ENCODE assay signal across 9 cellular contexts in genomic region chr16:70437582-70438324, GRCh38. TPM values are rescaled to one million over a fixed set of nuclear protein-coding genes. Genes with fewer than 3 reads are reported as not detected.
DNase-seq lines count a peak whose midpoint lies in the region; ATAC-seq, FAIRE-seq and TF ChIP-seq lines count a peak whose summit lies in the region.
"Had no signal": no experiment of that assay in that cellular context is flagged by ENCODE, and none has a peak within 500 bp of the region (broad histone marks: within the 10 kb centered on the region; RNA-seq: fewer than 3 reads in every experiment).

No MANE protein-coding gene starts in this region.

- TF ChIP-seq EP300 in HepG2 (IDR thresholded peaks at IDR 0.05; ENCODE audit: low read depth in 2 of 2, low read length in 2 of 2) (no peak), HepG2 (CRISPR knock-in tag; IDR thresholded peaks at IDR 0.05; ENCODE audit: borderline replicate concordance) (no peak)

- peak overlapping the region; percentile 89 for H3K27ac ChIP-seq in Karpas-422 (ENCODE audit: low read length)
- peak overlapping the region; percentile 36 for H3K27ac ChIP-seq in HepG2 (ENCODE audit: extremely low read length, insufficient read depth, low read length)

- peaks cover 52% of the 10 kb centered on the region for H3K4me1 ChIP-seq in Karpas-422 (ENCODE audit: low read length)
- peaks cover 78% of the 10 kb centered on the region for H3K4me1 ChIP-seq in HepG2 (ENCODE audit: insufficient read depth, low read length)

- DNase-seq in EH (ENCODE audit: low read depth), result peak; percentile 72
- DNase-seq in Karpas-422, result peak; percentile 69
- peak; percentile 32 for DNase-seq in astrocyte of the cerebellum (ENCODE audit: low read depth)
- no peak for DNase-seq in HepG2 (ENCODE audit: low spot score)
- DNase-seq in superior temporal gyrus (ENCODE audit: extremely low spot score), result peak; percentile 12

- BruUV-seq in HepG2 (replicated peaks; lab: Mats Ljungman, UMichigan), result no TSS peak

- H3K4me2 ChIP-seq in Karpas-422 (ENCODE audit: low read depth, low read length, poor library complexity, severe bottlenecking) (peak overlapping the region; percentile 87), HepG2 (ENCODE audit: low read depth, low read length) (peak overlapping the region; percentile 97)

- H2AFZ ChIP-seq in Karpas-422 (ENCODE audit: low read length), result no peak overlapping the region
- no peak overlapping the region for H2AFZ ChIP-seq in HepG2 (ENCODE audit: low read length)

- 13% methylated on average over 15 of the region's 15 CpGs for WGBS in HepG2 (ENCODE audit: low lambda C conversion rate)

- CTCF ChIA-PET in HepG2 (lab: Yijun Ruan, JAX; ENCODE audit: low intra/inter-chr PET ratio, low total read pairs), result no interaction called here

- peak; percentile 26 for FAIRE-seq in HepG2 (lab: Jason Lieb, UNC)
- FAIRE-seq: TTC549 had no signal

- intact Hi-C loops in HepG2 (cut with micrococcal nuclease; ENCODE audit: unreplicated experiment), result loop anchor here (1.0 to 5.0 kb wide), 3 partner anchors 9 to 57 kb away; no protein-coding TSS in a partner anchor

- H4K20me1 ChIP-seq in Karpas-422 (ENCODE audit: insufficient read depth, low read depth, low read length), result peaks cover 4% of the 10 kb centered on the region; the same call in 1 of the 2 replicates
- no peaks in the 10 kb centered on the region for H4K20me1 ChIP-seq in HepG2 (ENCODE audit: insufficient read depth, low read length)

- H3K79me2 ChIP-seq in Karpas-422 (ENCODE audit: low read length), result peaks cover 50% of the 10 kb centered on the region
- H3K79me2 ChIP-seq in HepG2 (ENCODE audit: insufficient read depth, low read length), result peaks cover 48% of the 10 kb centered on the region

- TF ChIP-seq CTCF in astrocyte of the cerebellum (IDR thresholded peaks at IDR 0.05; ENCODE audit: low read depth, low read length, missing control alignments) (no peak), HepG2 (CRISPR knock-in tag; IDR thresholded peaks at IDR 0.05) (no peak)

- H3K36me3 ChIP-seq in Karpas-422 (ENCODE audit: insufficient read depth, low read length) (no peaks in the 10 kb centered on the region), HepG2 (replicated peaks in 1 of 2; ENCODE audit: control insufficient read depth in 1 of 2, insufficient read depth in 2 of 2, low read length in 2 of 2) (peaks cover 7 to 9% of the 10 kb centered on the region in 2 experiments)

- H3K4me3 ChIP-seq in Karpas-422 (ENCODE audit: low read length), result peak overlapping the region; percentile 96
- peak overlapping the region; percentile 85 for H3K4me3 ChIP-seq in astrocyte of the cerebellum (ENCODE audit: low read depth, low read length)
- H3K4me3 ChIP-seq in HepG2 (replicated peaks in 1 of 3; ENCODE audit: insufficient read depth in 1 of 3, low read depth in 2 of 3, low read length in 3 of 3), result peak overlapping the region; percentile 82 to 92 (median 89)

- peak; percentile 8 for ATAC-seq in HepG2
- no peak for ATAC-seq in GM18498 (IDR thresholded peaks at IDR 0.05; ENCODE audit: unreplicated experiment)
- ATAC-seq in GM18511 (IDR thresholded peaks at IDR 0.05; ENCODE audit: unreplicated experiment), result no peak
- no peak for ATAC-seq in GM19467 (IDR thresholded peaks at IDR 0.05; ENCODE audit: unreplicated experiment)

- TF ChIP-seq POLR2A in HepG2 (IDR thresholded peaks at IDR 0.05; ENCODE audit: insufficient read depth in 1 of 2, low read depth in 2 of 2, low read length in 2 of 2), result no peak

- peak overlapping the region; percentile 89 for H3K9ac ChIP-seq in Karpas-422 (ENCODE audit: low read length)
- peak overlapping the region; percentile 81 for H3K9ac ChIP-seq in HepG2 (ENCODE audit: insufficient read depth, low read depth, low read length)

- POLR2A ChIA-PET in HepG2 (lab: Yijun Ruan, JAX), result interaction anchor here (0.7 to 8.3 kb wide), 7 partner anchors 8 to 91 kb away, joined by 3 to 78 read pairs (median 4); partner anchors contain the start of genes DDX19A and FCSK

- no peaks in the 10 kb centered on the region for H3K27me3 ChIP-seq in Karpas-422 (ENCODE audit: low read length)
- no peaks in the 10 kb centered on the region; a peak in 1 of 5 replicates for H3K27me3 ChIP-seq in HepG2 (ENCODE audit: control insufficient read depth in 1 of 2, insufficient read depth in 2 of 2, low read length in 2 of 2)

- in situ Hi-C loops in astrocyte of the cerebellum (cut with HindIII; ENCODE audit: low sequenced_read_pairs), result loop anchor here (5.0 kb wide), 1 partner anchor 95 kb away; no protein-coding TSS in a partner anchor
- in situ Hi-C loops in HepG2 (cut with HindIII; ENCODE audit: extremely low pct_ligation_motif_present, low pct_unique_long_range_greater_than_20kb), result no loop called here

- no peak for TF ChIP-seq RAD21 in HepG2 (CRISPR knock-in tag; IDR thresholded peaks at IDR 0.05)

- H3K9me3 ChIP-seq in Karpas-422 (ENCODE audit: low read length) (no peaks in the 10 kb centered on the region), HepG2 (ENCODE audit: low read length) (no peaks in the 10 kb centered on the region)

- no peaks in the 10 kb centered on the region for H3K9me2 ChIP-seq in Karpas-422 (replicated peaks; ENCODE audit: insufficient read depth, low read length)

TF ChIP-seq in HepG2, 621 proteins besides CTCF, POLR2A, EP300 and RAD21 (continues in another document):
- peak; percentile 19; the same call in 1 of the 2 replicates for TF ChIP-seq KMT2A (CRISPR knock-in tag; IDR thresholded peaks at IDR 0.05)
- TF ChIP-seq ZMYM2 (CRISPR knock-in tag; IDR thresholded peaks at IDR 0.05), result 0 out of 2 replicates have a peak, but pooled peaks have one; percentile 16
- 0 out of 2 replicates have a peak, but pooled peaks have one; percentile 19 for TF ChIP-seq EED (CRISPR knock-in tag; IDR thresholded peaks at IDR 0.05)
- 0 out of 2 replicates have a peak, but pooled peaks have one; percentile 5 for TF ChIP-seq ZNF747 (CRISPR knock-in tag; IDR thresholded peaks at IDR 0.05; ENCODE audit: borderline replicate concordance)
- TF ChIP-seq ZNF10 (CRISPR knock-in tag; IDR thresholded peaks at IDR 0.05; ENCODE audit: borderline replicate concordance, low read depth), result no peak

RNA-seq across cellular contexts. Expression of gene ST3GAL2, which starts 1.1 kb away (rescaled TPM):
- total RNA-seq in Karpas-422 (2014; rRNA removed; shearing (Covaris generic); ENCODE audit: low replicate concordance), result 48.1 and 62.4 TPM in 2 replicates
- 17.8 and 24.9 TPM in 2 replicates for total RNA-seq in HepG2 (2016; rRNA removed; fragmentation: Illumina TruSeq; extraction: Trizol)
- total RNA-seq in HepG2 (2016; cell fraction: cytosol; rRNA removed; fragmentation: Illumina TruSeq; extraction: Trizol; ENCODE audit: low read depth), result 3.6 TPM in 2 replicates
- 15.8 and 25.9 TPM in 2 replicates for total RNA-seq in HepG2 (2016; cell fraction: insoluble cytoplasmic fraction; rRNA removed; fragmentation: Illumina TruSeq; extraction: Trizol)
- 14.6 and 18.9 TPM in 2 replicates for total RNA-seq in HepG2 (2016; cell fraction: membrane; rRNA removed; fragmentation: Illumina TruSeq; extraction: Trizol)
- 15.0 and 18.9 TPM in 2 replicates for total RNA-seq in HepG2 (2016; cell fraction: nucleus; rRNA removed; fragmentation: Illumina TruSeq; extraction: Trizol)
- 16.3 and 17.0 TPM in 2 replicates for polyA plus RNA-seq in HepG2 (2011; rRNA removed)
- 10.9 and 15.5 TPM in 2 replicates for polyA plus RNA-seq in HepG2 (2011; cell fraction: cytosol; rRNA removed)
- polyA plus RNA-seq in HepG2 (2011; cell fraction: nucleus; rRNA removed), result 14.6 and 16.7 TPM in 2 replicates
- polyA plus RNA-seq in HepG2 (2012), result 13.3 and 16.9 TPM in 2 replicates
- 2.3 and 2.9 TPM in 2 replicates for polyA plus RNA-seq in HepG2 (2016; cell fraction: cytosol; fragmentation: Illumina TruSeq; extraction: Trizol; ENCODE audit: low read depth)
- polyA plus RNA-seq in HepG2 (2016; cell fraction: insoluble cytoplasmic fraction; fragmentation: Illumina TruSeq; extraction: Trizol; ENCODE audit: low read depth), result 20.4 and 21.6 TPM in 2 replicates
- 11.6 and 11.9 TPM in 2 replicates for polyA plus RNA-seq in HepG2 (2016; cell fraction: membrane; fragmentation: Illumina TruSeq; extraction: Trizol; ENCODE audit: low read depth)
- 22.8 and 26.4 TPM in 2 replicates for polyA plus RNA-seq in HepG2 (2016; cell fraction: nucleus; fragmentation: Illumina TruSeq; extraction: Trizol; ENCODE audit: insufficient read depth, low read depth)
- 49.4 and 94.6 TPM in 2 replicates for polyA minus RNA-seq in HepG2 (2011; rRNA and poly(A)+ RNA removed; ENCODE audit: low replicate concordance)
- polyA minus RNA-seq in HepG2 (2011; cell fraction: cytosol; rRNA and poly(A)+ RNA removed), result 25.8 and 27.6 TPM in 2 replicates
- 22.4 and 31.0 TPM in 2 replicates for polyA minus RNA-seq in HepG2 (2011; cell fraction: nucleus; rRNA and poly(A)+ RNA removed)

RNA-seq across cellular contexts. Expression of gene FCSK, which starts 16.6 kb away (rescaled TPM):
- total RNA-seq in Karpas-422 (2014; rRNA removed; shearing (Covaris generic); ENCODE audit: low replicate concordance), result 6.4 and 17.4 TPM in 2 replicates
- total RNA-seq in HepG2 (2016; rRNA removed; fragmentation: Illumina TruSeq; extraction: Trizol), result 4.9 and 9.1 TPM in 2 replicates
- total RNA-seq in HepG2 (2016; cell fraction: cytosol; rRNA removed; fragmentation: Illumina TruSeq; extraction: Trizol; ENCODE audit: low read depth), result 4.4 and 5.2 TPM in 2 replicates
- total RNA-seq in HepG2 (2016; cell fraction: insoluble cytoplasmic fraction; rRNA removed; fragmentation: Illumina TruSeq; extraction: Trizol), result 4.2 and 8.4 TPM in 2 replicates
- 2.6 and 3.0 TPM in 2 replicates for total RNA-seq in HepG2 (2016; cell fraction: membrane; rRNA removed; fragmentation: Illumina TruSeq; extraction: Trizol)
- total RNA-seq in HepG2 (2016; cell fraction: nucleus; rRNA removed; fragmentation: Illumina TruSeq; extraction: Trizol), result 12.1 and 12.8 TPM in 2 replicates
- 15.0 and 19.2 TPM in 2 replicates for polyA plus RNA-seq in HepG2 (2011; rRNA removed)
- 6.7 and 8.3 TPM in 2 replicates for polyA plus RNA-seq in HepG2 (2011; cell fraction: cytosol; rRNA removed)
- polyA plus RNA-seq in HepG2 (2011; cell fraction: nucleus; rRNA removed), result 81.8 and 104 TPM in 2 replicates
- polyA plus RNA-seq in HepG2 (2012), result 6.2 and 6.4 TPM in 2 replicates
- polyA plus RNA-seq in HepG2 (2016; cell fraction: cytosol; fragmentation: Illumina TruSeq; extraction: Trizol; ENCODE audit: low read depth), result 0.53 and 0.70 TPM in 2 replicates
- polyA plus RNA-seq in HepG2 (2016; cell fraction: insoluble cytoplasmic fraction; fragmentation: Illumina TruSeq; extraction: Trizol; ENCODE audit: low read depth), result 3.5 and 3.9 TPM in 2 replicates
- polyA plus RNA-seq in HepG2 (2016; cell fraction: membrane; fragmentation: Illumina TruSeq; extraction: Trizol; ENCODE audit: low read depth), result 1.2 and 1.3 TPM in 2 replicates
- polyA plus RNA-seq in HepG2 (2016; cell fraction: nucleus; fragmentation: Illumina TruSeq; extraction: Trizol; ENCODE audit: insufficient read depth, low read depth), result 28.7 and 33.1 TPM in 2 replicates
- 24.8 and 29.5 TPM in 2 replicates for polyA minus RNA-seq in HepG2 (2011; rRNA and poly(A)+ RNA removed; ENCODE audit: low replicate concordance)
- polyA minus RNA-seq in HepG2 (2011; cell fraction: cytosol; rRNA and poly(A)+ RNA removed), result 4.3 and 5.3 TPM in 2 replicates
- 15.6 and 19.0 TPM in 2 replicates for polyA minus RNA-seq in HepG2 (2011; cell fraction: nucleus; rRNA and poly(A)+ RNA removed)
